ENCODE assay signal across 8 cellular contexts in genomic region chr19:16457195-16457953, GRCh38. TPM values are rescaled to one million over a fixed set of nuclear protein-coding genes. Genes with fewer than 3 reads are reported as not detected.
DNase-seq lines count a peak whose midpoint lies in the region; ATAC-seq and TF ChIP-seq lines count a peak whose summit lies in the region.

No MANE protein-coding gene starts in this region.

- peaks cover 21% of the 10 kb centered on the region for H3K4me1 ChIP-seq in hepatocyte (ENCODE audit: insufficient read depth)
- H3K4me1 ChIP-seq in spleen: peaks cover 27 to 99% (median 68%) of the 10 kb centered on the region in 6 donors

- H3K4me2 ChIP-seq in hepatocyte: peak overlapping the region; percentile 46

- no peaks in the 10 kb centered on the region for H3K9me2 ChIP-seq in hepatocyte (replicated peaks; ENCODE audit: insufficient read depth)

- H3K27me3 Mint-ChIP-seq in Calu3 (ENCODE audit: unreplicated experiment): no peaks in the 10 kb centered on the region

- ATAC-seq in activated naive CD4-positive, alpha-beta T cell treated with anti-CD3 and anti-CD28 coated beads, Interleukin-2, amount 50 U/mL, for 72 hours: peak; percentile 44 to 52
- ATAC-seq in GM21576 (IDR thresholded peaks at IDR 0.05; ENCODE audit: unreplicated experiment): no peak

- TF ChIP-seq CTCF in AG04450 (IDR thresholded peaks at IDR 0.05; ENCODE audit: low read depth, low read length) (no peak), hepatocyte (IDR thresholded peaks at IDR 0.05; ENCODE audit: poor library complexity) (no peak), spleen (IDR thresholded peaks at IDR 0.05 in 8 of 11, conservative IDR thresholded peaks at IDR 0.05 in 3 of 11) (no peak), Calu3 (IDR thresholded peaks at IDR 0.05; ENCODE audit: unreplicated experiment) (no peak)

- no peak overlapping the region for H3K4me3 Mint-ChIP-seq in Calu3 (ENCODE audit: low read depth, unreplicated experiment)

- POLR2A ChIA-PET in AG04450 (lab: Yijun Ruan, JAX): no interaction called here

- H3K9me3 Mint-ChIP-seq in activated naive CD4-positive, alpha-beta T cell treated with anti-CD3 and anti-CD28 coated beads, Interleukin-2, amount 50 U/mL, for 72 hours: no peaks in the 10 kb centered on the region
- H3K9me3 Mint-ChIP-seq in Calu3 (ENCODE audit: low read depth, unreplicated experiment): no peaks in the 10 kb centered on the region

- peak overlapping the region; percentile 15; the same call in 1 of the 2 replicates for H3K4me3 ChIP-seq in AG04450 (ENCODE audit: low read depth, low read length)
- no peak overlapping the region for H3K4me3 ChIP-seq in hepatocyte
- peak overlapping the region in 1 of 8 donors; percentile 44 for H3K4me3 ChIP-seq in spleen

- CTCF ChIA-PET in AG04450 (lab: Charles Lee) (no interaction called here), Calu3 (lab: Charles Lee) (interaction anchor here (1.2 kb wide), 1 partner anchor 16 kb away, joined by 3 read pairs; no protein-coding TSS in a partner anchor)

- peak overlapping the region; percentile 75 for H3K27ac ChIP-seq in AG04450 (ENCODE audit: low read depth, low read length)
- peak overlapping the region; percentile 31 for H3K27ac ChIP-seq in hepatocyte
- peak overlapping the region in 7 of 8 donors; percentile 9 to 75 (median 65) for H3K27ac ChIP-seq in spleen

- peaks cover 77% of the 10 kb centered on the region for H4K20me1 ChIP-seq in hepatocyte (ENCODE audit: insufficient read depth, poor library complexity, severe bottlenecking)

- no peaks in the 10 kb centered on the region for H3K27me3 ChIP-seq in AG04450 (ENCODE audit: control insufficient read depth, insufficient read depth, low read length)
- no peaks in the 10 kb centered on the region for H3K27me3 ChIP-seq in hepatocyte
- H3K27me3 ChIP-seq in spleen (replicated peaks in 1 of 7): no peaks in the 10 kb centered on the region

- no TSS peak for BruUV-seq in Calu3 (replicated peaks; lab: Mats Ljungman, UMichigan)

- 70% methylated on average over 14 of the region's 16 CpGs for WGBS in hepatocyte (ENCODE audit: low lambda C conversion rate, missing lambda C conversion rate)
- 5 to 13% (median 10%) methylated on average over 9 to 16 of the region's 16 CpGs for WGBS in spleen, 5 donors

- peaks cover 23% of the 10 kb centered on the region for H3K4me1 Mint-ChIP-seq in Calu3 (ENCODE audit: low read depth, unreplicated experiment)

- H3K27ac Mint-ChIP-seq in activated naive CD4-positive, alpha-beta T cell treated with anti-CD3 and anti-CD28 coated beads, Interleukin-2, amount 50 U/mL, for 72 hours: peak overlapping the region in 1 of 2 donors; percentile 34
- H3K27ac Mint-ChIP-seq in Calu3 (ENCODE audit: unreplicated experiment): no peak overlapping the region

- TF ChIP-seq POLR2A in spleen (IDR thresholded peaks at IDR 0.05): no peak

- no peaks in the 10 kb centered on the region for H3K36me3 Mint-ChIP-seq in activated naive CD4-positive, alpha-beta T cell treated with anti-CD3 and anti-CD28 coated beads, Interleukin-2, amount 50 U/mL, for 72 hours
- peaks cover 4% of the 10 kb centered on the region for H3K36me3 Mint-ChIP-seq in Calu3 (ENCODE audit: insufficient read depth, unreplicated experiment)

- intact Hi-C loops in spleen (cut with DNase I; ENCODE audit: low total_unique reads) (no loop called here), Calu3 (cut with micrococcal nuclease; ENCODE audit: unreplicated experiment) (no loop called here)

- H3K9me3 ChIP-seq in AG04450 (ENCODE audit: control insufficient read depth, insufficient read depth, low read length) (no peaks in the 10 kb centered on the region), hepatocyte (ENCODE audit: low read depth) (no peaks in the 10 kb centered on the region), spleen (no peaks in the 10 kb centered on the region)

- H3K36me3 ChIP-seq in hepatocyte (replicated peaks; ENCODE audit: insufficient read depth, low read depth) (no peaks in the 10 kb centered on the region), spleen (no peaks in the 10 kb centered on the region)

- no peak overlapping the region for H2AFZ ChIP-seq in hepatocyte

- no peak for DNase-seq in AG04450 (ENCODE audit: low read depth, low spot score)
- DNase-seq in HK-2 (ENCODE audit: unreplicated experiment): peak; percentile 86
- DNase-seq in activated naive CD4-positive, alpha-beta T cell treated with anti-CD3 and anti-CD28 coated beads, Interleukin-2, amount 50 U/mL, for 72 hours (ENCODE audit: low spot score in 2 of 2): no peak
- DNase-seq in hepatocyte (ENCODE audit: low spot score): no peak
- DNase-seq in spleen: no peak
- no peak for DNase-seq in Calu3
- no peak for DNase-seq in NCI-H187 treated with DMSO at 0.1 percent for 48 hours (lab: John Stamatoyannopoulos, UW)

- peaks cover 98% of the 10 kb centered on the region for H3K79me2 ChIP-seq in hepatocyte

RNA-seq across cellular contexts. Expression of gene EPS15L1, which starts 14.4 kb away (rescaled TPM):
- polyA plus RNA-seq in AG04450 (2011; rRNA removed) (14.4 and 14.7 TPM in 2 replicates), hepatocyte (26.8 and 27.7 TPM in 2 replicates), spleen (10 to 100 TPM; 17.0 to 29.3 (median 20.0) TPM)
- 24.5 and 30.5 TPM in 2 replicates for polyA minus RNA-seq in AG04450 (2011; rRNA and poly(A)+ RNA removed)
- 10 to 100 TPM; 35.0 to 43.8 TPM for total RNA-seq in activated naive CD4-positive, alpha-beta T cell treated with anti-CD3 and anti-CD28 coated beads, Interleukin-2, amount 50 U/mL, for 72 hours
- total RNA-seq in hepatocyte (10.2 and 15.9 TPM in 2 replicates), spleen (10 to 100 TPM; 28.3 to 81.7 (median 50.3) TPM), Calu3 (2022) (24.2 and 25.6 TPM in 2 replicates)

RNA-seq across cellular contexts. Expression of gene CALR3, which starts 38.6 kb away (rescaled TPM):
- polyA plus RNA-seq in AG04450 (2011; rRNA removed): not detected in 2 replicates
- polyA minus RNA-seq in AG04450 (2011; rRNA and poly(A)+ RNA removed): not detected in 2 replicates
- not detected for total RNA-seq in activated naive CD4-positive, alpha-beta T cell treated with anti-CD3 and anti-CD28 coated beads, Interleukin-2, amount 50 U/mL, for 72 hours
- not detected in 2 replicates for total RNA-seq in hepatocyte
- polyA plus RNA-seq in hepatocyte: not detected in 2 replicates
- not detected for total RNA-seq in spleen
- under 1 TPM; 0.07 to 0.10 (median 0.08) TPM for polyA plus RNA-seq in spleen
- not detected in 2 replicates for total RNA-seq in Calu3 (2022)

RNA-seq across cellular contexts. Expression of gene C19orf44, which starts 38.8 kb away (rescaled TPM):
- 1.8 and 2.3 TPM in 2 replicates for polyA plus RNA-seq in AG04450 (2011; rRNA removed)
- 2.2 and 3.4 TPM in 2 replicates for polyA minus RNA-seq in AG04450 (2011; rRNA and poly(A)+ RNA removed)
- total RNA-seq in activated naive CD4-positive, alpha-beta T cell treated with anti-CD3 and anti-CD28 coated beads, Interleukin-2, amount 50 U/mL, for 72 hours: 1 to 10 TPM; 3.1 to 4.3 TPM
- total RNA-seq in hepatocyte: 2.2 and 3.0 TPM in 2 replicates
- 2.5 and 2.9 TPM in 2 replicates for polyA plus RNA-seq in hepatocyte
- 1 to 10 TPM; 3.1 to 7.5 (median 4.8) TPM for total RNA-seq in spleen
- polyA plus RNA-seq in spleen: 1 to 10 TPM; 2.3 to 4.3 (median 3.8) TPM
- 4.5 and 4.8 TPM in 2 replicates for total RNA-seq in Calu3 (2022)
